Comparison of ENCODE assay signal across 14 cellular contexts in genomic region chr14:55306938-55307589, GRCh38. TPM values are rescaled to one million over a fixed set of nuclear protein-coding genes. Genes with fewer than 3 reads are reported as not detected.
A peak's percentile ranks its signal among the peaks of the same experiment; 100 is the strongest.
DNase-seq lines count a peak whose midpoint lies in the region; ATAC-seq and TF ChIP-seq lines count a peak whose summit lies in the region.
"Had no signal": no experiment of that assay in that cellular context is flagged by ENCODE, and none has a peak within 500 bp of the region (broad histone marks: within the 10 kb centered on the region; RNA-seq: fewer than 3 reads in every experiment).

No MANE protein-coding gene starts in this region.

- H3K4me3 Mint-ChIP-seq in GM23338, result no peak overlapping the region
- H3K4me3 Mint-ChIP-seq in nephron progenitor cell, result no peak overlapping the region
- no peak overlapping the region for H3K4me3 Mint-ChIP-seq in endothelial cell (ENCODE audit: unreplicated experiment)
- H3K4me3 Mint-ChIP-seq: memory B cell had no signal

- H4K20me1 ChIP-seq in GM23338 (replicated peaks; ENCODE audit: insufficient read depth), result no peaks in the 10 kb centered on the region; the same call in 1 of the 2 replicates

- H3K27me3 Mint-ChIP-seq in GM23338 (ENCODE audit: insufficient read depth, low read depth, poor library complexity) (no peaks in the 10 kb centered on the region), nephron progenitor cell (ENCODE audit: low read depth, poor library complexity) (no peaks in the 10 kb centered on the region), endothelial cell (ENCODE audit: unreplicated experiment) (no peaks in the 10 kb centered on the region)
- H3K27me3 Mint-ChIP-seq: memory B cell had no signal

- peaks cover 73% of the 10 kb centered on the region for H3K79me2 ChIP-seq in GM23338 (replicated peaks; ENCODE audit: insufficient read depth)

- no peak overlapping the region for H3K4me3 ChIP-seq in GM23338
- H3K4me3 ChIP-seq: K562, SJSA1 had no signal

- peaks cover 28% of the 10 kb centered on the region for H3K4me1 Mint-ChIP-seq in GM23338
- H3K4me1 Mint-ChIP-seq in nephron progenitor cell, result no peaks in the 10 kb centered on the region
- no peaks in the 10 kb centered on the region for H3K4me1 Mint-ChIP-seq in endothelial cell (ENCODE audit: unreplicated experiment)

- DNase-seq in GM23338 (ENCODE audit: low spot score) (peak; percentile 15), NCI-H2029 (lab: John Stamatoyannopoulos, UW) (peak; percentile 47), dermis microvascular lymphatic vessel endothelial cell (ENCODE audit: low read depth in 2 of 2) (peak; percentile 85 to 90), lung microvascular endothelial cell (ENCODE audit: low read depth in 2 of 2) (peak; percentile 43 to 93), GM10266 (ENCODE audit: extremely low spot score) (no peak), nephron progenitor cell (no peak), endothelial cell (ENCODE audit: low spot score) (no peak), iPS-NIHi7 (ENCODE audit: extremely low spot score) (no peak)
- DNase-seq: activated CD4-positive, alpha-beta T cell treated with anti-CD3 and anti-CD28 coated beads, Interleukin-2, amount 50 U/mL, for 48 hours; Caco-2; stimulated activated CD4-positive, alpha-beta T cell treated with anti-CD3 and anti-CD28 coated beads, Interleukin-12 subunit alpha, Interleukin-12 subunit beta, amount 100 ng/mL, for 4 hours had no signal

- no peak overlapping the region for H2AFZ ChIP-seq in GM23338

- H3K27me3 ChIP-seq in GM23338 (ENCODE audit: insufficient read depth), result no peaks in the 10 kb centered on the region
- H3K27me3 ChIP-seq: SJSA1 had no signal

- H3K9me3 Mint-ChIP-seq in GM23338, result peaks cover 16% of the 10 kb centered on the region
- peaks cover 32% of the 10 kb centered on the region for H3K9me3 Mint-ChIP-seq in nephron progenitor cell
- H3K9me3 Mint-ChIP-seq in endothelial cell (ENCODE audit: unreplicated experiment), result no peaks in the 10 kb centered on the region

- H3K27ac ChIP-seq in GM23338 (ENCODE audit: low read depth), result no peak overlapping the region
- H3K27ac ChIP-seq: SJSA1 had no signal

- 0 out of 2 replicates have a peak overlapping the region, but pooled peaks have one; percentile 36 for H3K27ac Mint-ChIP-seq in GM23338
- H3K27ac Mint-ChIP-seq in nephron progenitor cell, result no peak overlapping the region
- H3K27ac Mint-ChIP-seq in endothelial cell (ENCODE audit: unreplicated experiment), result no peak overlapping the region

- H3K36me3 Mint-ChIP-seq in GM23338 (ENCODE audit: low read depth), result peaks cover 22% of the 10 kb centered on the region
- peaks cover 35% of the 10 kb centered on the region for H3K36me3 Mint-ChIP-seq in nephron progenitor cell (ENCODE audit: low read depth)
- H3K36me3 Mint-ChIP-seq in endothelial cell (ENCODE audit: low read depth, unreplicated experiment), result peaks cover 12% of the 10 kb centered on the region

- peak; percentile 64 for ATAC-seq in GM23338
- ATAC-seq: K562 had no signal

- peaks cover 25% of the 10 kb centered on the region for H3K4me1 ChIP-seq in GM23338 (ENCODE audit: insufficient read depth)

- no peak for TF ChIP-seq CTCF in GM23338 (conservative IDR thresholded peaks at IDR 0.05; ENCODE audit: low read depth in 2 of 2)
- no peak for TF ChIP-seq CTCF in GM10266 (IDR thresholded peaks at IDR 0.05; ENCODE audit: control insufficient read depth, insufficient read depth, low read depth, missing control alignments)
- TF ChIP-seq CTCF in nephron progenitor cell (IDR thresholded peaks at IDR 0.05), result no peak
- no peak for TF ChIP-seq CTCF in endothelial cell (IDR thresholded peaks at IDR 0.05; ENCODE audit: unreplicated experiment)

- H3K36me3 ChIP-seq in GM23338 (ENCODE audit: insufficient read depth), result no peaks in the 10 kb centered on the region

- peaks cover 6% of the 10 kb centered on the region; the same call in 1 of the 2 replicates for H3K9me2 ChIP-seq in GM23338 (ENCODE audit: insufficient read depth)

- no peaks in the 10 kb centered on the region for H3F3A ChIP-seq in GM23338 (replicated peaks; ENCODE audit: low read depth)

- H3K4me2 ChIP-seq in GM23338, result 0 out of 2 replicates have a peak overlapping the region, but pooled peaks have one; percentile 4

TF ChIP-seq in GM23338, 12 proteins besides CTCF, POLR2A, EP300 and RAD21 (continues in another document):
- TF ChIP-seq JUNB (IDR thresholded peaks at IDR 0.05; ENCODE audit: unreplicated experiment) (no peak), ZNF114 (CRISPR knock-in tag; IDR thresholded peaks at IDR 0.05) (no peak), CREB1 (CRISPR knock-in tag; IDR thresholded peaks at IDR 0.05; ENCODE audit: low read depth) (no peak), REST (IDR thresholded peaks at IDR 0.05; ENCODE audit: unreplicated experiment) (no peak), ETS1 (IDR thresholded peaks at IDR 0.05) (no peak)

RNA-seq across cellular contexts. Expression of gene FBXO34, which starts 35.8 kb away (rescaled TPM):
- total RNA-seq in GM23338 (2014; rRNA removed; shearing (Covaris generic)), result 12.2 and 13.4 TPM in 2 replicates
- 7.0 and 9.4 TPM in 2 replicates for polyA plus RNA-seq in GM23338 (2016; fragmentation: Nextera tagmentation; extraction: Ambion mirVana)
- total RNA-seq in dermis microvascular lymphatic vessel endothelial cell (18.9 and 25.7 TPM in 2 replicates), lung microvascular endothelial cell (16.8 and 21.6 TPM in 2 replicates), endothelial cell (ENCODE audit: unreplicated experiment) (14.2 TPM)

Comparison
In these comparisons a context has a peak if more than half of its experiments do, and no peak if none do; other contexts are left out.
1. DNase-seq: peak in GM23338 (single experiment), NCI-H2029 (single experiment), dermis microvascular lymphatic vessel endothelial cell (2 of 2) and lung microvascular endothelial cell (2 of 2); none in GM10266 (single experiment), nephron progenitor cell (single experiment), endothelial cell (single experiment) and iPS-NIHi7 (single experiment).